In the genomic region with DNA sequence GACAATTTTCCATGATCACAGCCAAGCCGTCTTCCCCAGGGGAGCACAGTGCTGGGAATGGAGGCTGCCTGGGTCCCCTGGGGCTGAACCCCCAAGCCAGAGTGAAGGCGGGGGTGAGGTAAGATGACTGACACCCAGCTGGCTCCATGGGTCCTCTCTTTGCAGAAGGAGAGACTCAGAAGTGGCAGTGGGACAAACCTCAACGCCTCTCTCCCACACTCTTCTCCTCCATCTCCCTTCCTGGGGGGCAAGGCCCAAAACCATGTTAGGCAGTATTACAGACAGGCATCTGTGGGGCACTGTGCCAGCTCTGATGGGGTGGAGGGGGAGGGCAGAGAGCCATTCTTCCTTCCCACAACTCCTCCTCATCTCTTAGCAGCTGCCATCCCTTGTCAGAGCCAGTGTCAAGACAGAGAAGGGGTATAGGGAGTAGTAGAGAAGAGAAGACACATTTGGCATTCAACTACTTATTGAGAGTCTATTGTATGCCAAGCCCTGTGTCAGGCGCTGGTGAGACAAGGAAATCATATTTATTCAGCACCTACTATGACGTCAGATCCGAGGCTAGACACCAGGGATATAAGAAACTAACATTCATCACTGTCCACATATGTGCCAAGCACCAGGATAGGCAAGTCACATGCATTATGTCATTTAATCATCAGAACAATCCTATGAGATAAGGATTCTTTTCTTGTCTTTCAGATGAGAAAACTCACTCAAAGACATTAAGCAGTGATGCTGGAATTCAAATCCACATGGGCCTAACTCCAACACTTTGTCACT, we compare ENCODE assay signal across 15 cellular contexts. TPM values are rescaled to one million over a fixed set of nuclear protein-coding genes. Genes with fewer than 3 reads are reported as not detected.
A peak's percentile ranks its signal among the peaks of the same experiment; 100 is the strongest.
DNase-seq lines count a peak whose midpoint lies in the region; ATAC-seq and TF ChIP-seq lines count a peak whose summit lies in the region.
"Had no signal": no experiment of that assay in that cellular context is flagged by ENCODE, and none has a peak within 500 bp of the region (broad histone marks: within the 10 kb centered on the region; RNA-seq: fewer than 3 reads in every experiment).

No MANE protein-coding gene starts in this region.

- H3K27ac ChIP-seq in ascending aorta (peak overlapping the region; percentile 92 to 95), right atrium auricular region (peak overlapping the region; percentile 86 to 91), stomach smooth muscle (ENCODE audit: low read length) (peak overlapping the region; percentile 91)
- H3K27ac ChIP-seq: C4-2B had no signal

- H3K4me3 ChIP-seq in ascending aorta (peak overlapping the region; percentile 70 to 85), right atrium auricular region (peak overlapping the region; percentile 75 to 81), stomach smooth muscle (ENCODE audit: low read length in 2 of 2) (peak overlapping the region; percentile 91 to 93)

- ATAC-seq in GM18519 (IDR thresholded peaks at IDR 0.05; ENCODE audit: low FRiP score, unreplicated experiment), result no peak
- ATAC-seq: natural killer cell treated with Interleukin-12 subunit alpha and Interleukin-12 subunit beta and Interleukin-15 and Interleukin-18, amount 100 ng/mL, for 72 hours; T-helper 17 cell had no signal

- intact Hi-C loops in ascending aorta (cut with DNase I), result no loop called here

- no peaks in the 10 kb centered on the region for H3K9me3 ChIP-seq in ascending aorta
- H3K9me3 ChIP-seq in right atrium auricular region, result no peaks in the 10 kb centered on the region
- no peaks in the 10 kb centered on the region for H3K9me3 ChIP-seq in stomach smooth muscle (ENCODE audit: control insufficient read depth in 2 of 2, low read length in 2 of 2)

- H3K9ac ChIP-seq in stomach smooth muscle (ENCODE audit: low read length in 2 of 2), result peak overlapping the region; percentile 82 to 95

- peak in 1 of 2 donors; percentile 83 for DNase-seq in ascending aorta (ENCODE audit: low spot score in 2 of 2)
- DNase-seq in right atrium auricular region (ENCODE audit: low spot score), result no peak
- DNase-seq in NCI-H187 treated with DMSO at 0.1 percent for 48 hours (lab: John Stamatoyannopoulos, UW), result no peak
- no peak for DNase-seq in activated T-cell treated with anti-CD3 and anti-CD28 coated beads, Interleukin-2, amount 50 U/mL, for 48 hours
- DNase-seq: activated CD4-positive, alpha-beta T cell treated with anti-CD3 and anti-CD28 coated beads, Interleukin-2, amount 50 U/mL, for 4 hours; activated gamma-delta T cell treated with Interleukin-2 at 50 U/mL for 16 hours; islet precursor cell; Kasumi-1; NCI-H2081 treated with DMSO at 0.1 percent for 48 hours; OCI-M1; T-helper 17 cell had no signal

- H3K27me3 ChIP-seq in ascending aorta, result no peaks in the 10 kb centered on the region
- no peaks in the 10 kb centered on the region for H3K27me3 ChIP-seq in right atrium auricular region
- no peaks in the 10 kb centered on the region for H3K27me3 ChIP-seq in stomach smooth muscle (ENCODE audit: control insufficient read depth in 1 of 2, insufficient read depth in 2 of 2, low read length in 2 of 2)

- H3K4me1 ChIP-seq in ascending aorta (peaks cover 2 to 41% of the 10 kb centered on the region in 2 donors), right atrium auricular region (peaks cover 0 to 70% of the 10 kb centered on the region in 2 donors), stomach smooth muscle (ENCODE audit: control insufficient read depth, insufficient read depth, low read length) (peaks cover 78% of the 10 kb centered on the region)

- H3K36me3 ChIP-seq in ascending aorta (peaks cover 18 to 22% of the 10 kb centered on the region in 2 donors), right atrium auricular region (peaks cover 26% of the 10 kb centered on the region), stomach smooth muscle (ENCODE audit: control insufficient read depth in 2 of 2, insufficient read depth in 2 of 2, low read length in 2 of 2) (peaks cover 15 to 19% of the 10 kb centered on the region in 2 donors)

- TF ChIP-seq CTCF in ascending aorta (IDR thresholded peaks at IDR 0.05), result no peak
- TF ChIP-seq CTCF in right atrium auricular region (IDR thresholded peaks at IDR 0.05), result no peak

RNA-seq across cellular contexts. Expression of gene ITGA7, which starts 3.5 kb away (rescaled TPM):
- 246 TPM for total RNA-seq in ascending aorta
- total RNA-seq in right atrium auricular region, result 100 to 1,000 TPM; 291 to 309 TPM

RNA-seq across cellular contexts. Expression of gene BLOC1S1, which starts 11.7 kb away (rescaled TPM):
- total RNA-seq in ascending aorta (57.2 TPM), right atrium auricular region (100 to 1,000 TPM; 177 to 187 TPM)

RNA-seq across cellular contexts. Expression of gene RDH5, which starts 16.0 kb away (rescaled TPM):
- total RNA-seq in ascending aorta (3.6 TPM), right atrium auricular region (10 to 100 TPM; 13.0 to 22.4 TPM)

RNA-seq across cellular contexts. Expression of gene CD63, which starts 24.6 kb away (rescaled TPM):
- 566 TPM for total RNA-seq in ascending aorta
- total RNA-seq in right atrium auricular region, result 1,000 to 10,000 TPM; 1,041 to 1,122 TPM

RNA-seq across cellular contexts. Expression of gene GDF11, which starts 38.8 kb away (rescaled TPM):
- total RNA-seq in ascending aorta (1.6 TPM), right atrium auricular region (1 to 10 TPM; 8.1 to 8.6 TPM)
